In the genomic region with DNA sequence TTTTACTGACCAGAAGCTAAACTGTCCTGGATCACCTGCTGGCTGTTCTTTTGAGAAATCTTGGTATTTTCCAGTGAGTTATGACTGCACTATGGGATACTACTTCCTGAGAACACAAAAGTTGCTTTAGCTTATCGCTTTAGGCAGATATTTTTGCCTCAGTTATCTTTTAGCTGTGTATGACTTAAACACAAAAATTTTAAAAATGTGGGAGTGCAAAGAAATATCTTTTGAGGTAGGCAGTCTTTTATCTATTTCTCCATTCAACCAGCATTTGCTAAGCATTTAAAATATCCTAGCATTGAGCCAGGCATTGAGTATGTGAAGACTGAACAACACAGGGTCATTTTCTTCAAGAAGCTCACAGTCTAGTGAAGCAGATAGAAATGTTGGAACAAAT, we compare ENCODE assay signal across 25 cellular contexts.
DNase-seq lines count a peak whose midpoint lies in the region; ATAC-seq and TF ChIP-seq lines count a peak whose summit lies in the region.
"Had no signal": no experiment of that assay in that cellular context is flagged by ENCODE, and none has a peak within 500 bp of the region (broad histone marks: within the 10 kb centered on the region; RNA-seq: fewer than 3 reads in every experiment).

No MANE protein-coding gene starts in this region.

- no peaks in the 10 kb centered on the region for H3K9me1 ChIP-seq in IMR-90 (ENCODE audit: insufficient read depth, low read length)

- H3K23ac ChIP-seq in IMR-90 (ENCODE audit: low read depth, low read length) = no peak overlapping the region

- CTCF ChIA-PET in IMR-90 (lab: Yijun Ruan, JAX) (interaction anchor here (0.6 kb wide), 2 partner anchors 12 to 121 kb away, joined by 3 read pairs; no protein-coding TSS in a partner anchor), RWPE1 (lab: Yijun Ruan, JAX) (no interaction called here)

- H3K4me3 Mint-ChIP-seq in progenitor cell of endocrine pancreas (ENCODE audit: low read depth) = no peak overlapping the region
- H3K4me3 Mint-ChIP-seq: CD4-positive, alpha-beta T cell; HFFc6; IgD-negative memory B cell had no signal

- peaks cover 5% of the 10 kb centered on the region for H3K9me3 Mint-ChIP-seq in progenitor cell of endocrine pancreas (ENCODE audit: low read depth)
- H3K9me3 Mint-ChIP-seq: IgD-negative memory B cell had no signal

- H3K36me3 ChIP-seq in IMR-90 (ENCODE audit: control insufficient read depth, insufficient read depth, low read length) = no peaks in the 10 kb centered on the region
- H3K36me3 ChIP-seq: BLaER1 treated with 17β-estradiol and CSF1 and Interleukin-3, amounts not matched to agents 10 nM and 100 nM; HAP-1 had no signal

- H3K18ac ChIP-seq in IMR-90 (ENCODE audit: low read depth, low read length) = no peak overlapping the region

- no peaks in the 10 kb centered on the region for H3K36me3 Mint-ChIP-seq in progenitor cell of endocrine pancreas (ENCODE audit: insufficient read depth)

- no peaks in the 10 kb centered on the region for H3K4me1 ChIP-seq in IMR-90 (ENCODE audit: control insufficient read depth, insufficient read depth, low read length)
- H3K4me1 ChIP-seq: BLaER1 treated with 17β-estradiol and CSF1 and Interleukin-3, amounts not matched to agents 10 nM and 100 nM; HAP-1 had no signal

- H3K27me3 ChIP-seq in IMR-90 (ENCODE audit: control insufficient read depth, insufficient read depth, low read length) = no peaks in the 10 kb centered on the region
- H3K27me3 ChIP-seq: BLaER1 treated with 17β-estradiol and CSF1 and Interleukin-3, amounts not matched to agents 10 nM and 100 nM had no signal

- in situ Hi-C loops in IMR-90 (cut with MboI; ENCODE audit: low sequenced_read_pairs) = no loop called here

- TF ChIP-seq CTCF in IMR-90 (conservative IDR thresholded peaks at IDR 0.05; ENCODE audit: low read depth, low read length) (no peak), progenitor cell of endocrine pancreas (IDR thresholded peaks at IDR 0.05; ENCODE audit: unreplicated experiment) (no peak), RWPE1 (conservative IDR thresholded peaks at IDR 0.05; ENCODE audit: low read depth) (no peak)

- no peak for TF ChIP-seq POLR2A in IMR-90 (IDR thresholded peaks at IDR 0.05; ENCODE audit: low read depth, low read length)

- H3K4me3 ChIP-seq in IMR-90 (ENCODE audit: insufficient read depth, low read depth, low read length) = no peak overlapping the region
- H3K4me3 ChIP-seq: BLaER1 treated with 17β-estradiol and CSF1 and Interleukin-3, amounts not matched to agents 10 nM and 100 nM; HAP-1; PC-9 had no signal

- intact Hi-C loops in IMR-90 (cut with micrococcal nuclease) = no loop called here

- no CpG with 5 or more reads among the region's 1 CpG for WGBS in IMR-90 (ENCODE audit: extremely low coverage in 2 of 2, insufficient read length in 1 of 2), 2 experiments

- ATAC-seq in IMR-90 (ENCODE audit: low read depth) (no peak), GM21786 (IDR thresholded peaks at IDR 0.05; ENCODE audit: unreplicated experiment) (no peak)

- no peak for TF ChIP-seq RAD21 in IMR-90 (IDR thresholded peaks at IDR 0.05; ENCODE audit: low read length)

- no peak overlapping the region for H2AFZ ChIP-seq in IMR-90 (replicated peaks; ENCODE audit: low read length, poor library complexity)
- H2AFZ ChIP-seq: PC-9 had no signal

- DNase-seq in IMR-90 (peak; percentile 11), astrocyte of the hippocampus (ENCODE audit: low read depth, low spot score) (peak; percentile 12), iris pigment epithelial cell (ENCODE audit: low read depth) (peak; percentile 10), progenitor cell of endocrine pancreas (ENCODE audit: low spot score, unreplicated experiment) (no peak), AG08396 (ENCODE audit: low spot score) (no peak), RWPE1 (ENCODE audit: low spot score) (no peak)
- DNase-seq: AML-193; CD4-positive, alpha-beta T cell; COR-L47; GOT3; HFFc6; Karpas-422; NCI-H1092 treated with DMSO at 0.1 percent for 48 hours; NCI-H1436; NCI-H187; NCI-H2081 treated with DMSO at 0.1 percent for 48 hours; NCI-H2171 treated with DMSO at 0.1 percent for 48 hours; NCI-H524 treated with DMSO at 0.1 percent for 48 hours; NK-92 treated with Interleukin-12 subunit alpha and Interleukin-12 subunit beta, amount 100 ng/mL, for 24 hours; PC-9; SHP77 had no signal

- H3K9me3 ChIP-seq in IMR-90 (ENCODE audit: control insufficient read depth, insufficient read depth, low read length) = no peaks in the 10 kb centered on the region
- H3K9me3 ChIP-seq: HAP-1 had no signal

- no peak overlapping the region for H2BK15ac ChIP-seq in IMR-90 (ENCODE audit: low read depth, low read length)

- no peak overlapping the region for H4K91ac ChIP-seq in IMR-90 (ENCODE audit: insufficient read depth, low read depth, low read length)

- no peak overlapping the region for H2AK5ac ChIP-seq in IMR-90 (ENCODE audit: low read depth, low read length)

- H2BK120ac ChIP-seq in IMR-90 (ENCODE audit: low read depth, low read length) = no peak overlapping the region

- H4K8ac ChIP-seq in IMR-90 (ENCODE audit: low read depth in 2 of 2, low read length in 2 of 2) = no peak overlapping the region

- no peak overlapping the region for H3K9ac ChIP-seq in IMR-90 (ENCODE audit: low read depth, low read length)
- H3K9ac ChIP-seq: BLaER1 treated with 17β-estradiol and CSF1 and Interleukin-3, amounts not matched to agents 10 nM and 100 nM had no signal

- no peak overlapping the region for H2BK5ac ChIP-seq in IMR-90 (ENCODE audit: low read depth, low read length, poor library complexity, severe bottlenecking)

- no peak overlapping the region for H3K56ac ChIP-seq in IMR-90 (ENCODE audit: extremely low read depth, insufficient read depth, low read length)

- dilution Hi-C loops in IMR-90 (cut with HindIII; ENCODE audit: low sequenced_read_pairs, unreplicated experiment) = no loop called here

- POLR2A ChIA-PET in IMR-90 (lab: Charles Lee; ENCODE audit: unreplicated experiment) = no interaction called here
- POLR2A ChIA-PET in RWPE1 (lab: Yijun Ruan, JAX; ENCODE audit: low non-redundant PET) = no interaction called here

- no peak overlapping the region for H2BK20ac ChIP-seq in IMR-90 (ENCODE audit: low read depth, low read length)

- no peak overlapping the region for H4K5ac ChIP-seq in IMR-90 (ENCODE audit: low read depth, low read length)

- H3K27ac ChIP-seq in IMR-90 (ENCODE audit: insufficient read depth, low read length) (no peak overlapping the region), RWPE1 (no peak overlapping the region)
- H3K27ac ChIP-seq: BLaER1 treated with 17β-estradiol and CSF1 and Interleukin-3, amounts not matched to agents 10 nM and 100 nM; PC-9 had no signal

- no peak overlapping the region for H3K14ac ChIP-seq in IMR-90 (replicated peaks; ENCODE audit: low read depth, low read length)

- no peaks in the 10 kb centered on the region for H3K27me3 Mint-ChIP-seq in progenitor cell of endocrine pancreas
- H3K27me3 Mint-ChIP-seq: CD4-positive, alpha-beta T cell; IgD-negative memory B cell had no signal

- no peaks in the 10 kb centered on the region for H4K20me1 ChIP-seq in IMR-90 (ENCODE audit: insufficient read depth, low read length)
- H4K20me1 ChIP-seq: BLaER1 treated with 17β-estradiol and CSF1 and Interleukin-3, amounts not matched to agents 10 nM and 100 nM had no signal

- no peak overlapping the region for H3K4me2 ChIP-seq in IMR-90 (ENCODE audit: low read depth, low read length)
- H3K4me2 ChIP-seq: BLaER1 treated with 17β-estradiol and CSF1 and Interleukin-3, amounts not matched to agents 10 nM and 100 nM; PC-9 had no signal

- BruUV-seq in IMR-90 (replicated peaks; lab: Mats Ljungman, UMichigan) = no TSS peak

- H3K79me1 ChIP-seq in IMR-90 (ENCODE audit: low read depth in 1 of 2, low read length in 2 of 2) = no peaks in the 10 kb centered on the region

- peaks cover 9% of the 10 kb centered on the region for H3K4me1 Mint-ChIP-seq in progenitor cell of endocrine pancreas (ENCODE audit: low read depth)
- H3K4me1 Mint-ChIP-seq: IgD-negative memory B cell had no signal

- peak overlapping the region; percentile 41 for H3K27ac Mint-ChIP-seq in progenitor cell of endocrine pancreas
- H3K27ac Mint-ChIP-seq: CD4-positive, alpha-beta T cell; HFFc6; IgD-negative memory B cell had no signal

- no peak overlapping the region for H3K4ac ChIP-seq in IMR-90 (ENCODE audit: low read depth, low read length)

- H2AK9ac ChIP-seq in IMR-90 (replicated peaks; ENCODE audit: low read depth, low read length, poor library complexity) = no peak overlapping the region

TF ChIP-seq in IMR-90, 13 proteins besides CTCF, POLR2A, EP300 and RAD21:
- TF ChIP-seq CEBPB (IDR thresholded peaks at IDR 0.05; ENCODE audit: low read depth, low read length) = no peak
- TF ChIP-seq, protein P1, sequence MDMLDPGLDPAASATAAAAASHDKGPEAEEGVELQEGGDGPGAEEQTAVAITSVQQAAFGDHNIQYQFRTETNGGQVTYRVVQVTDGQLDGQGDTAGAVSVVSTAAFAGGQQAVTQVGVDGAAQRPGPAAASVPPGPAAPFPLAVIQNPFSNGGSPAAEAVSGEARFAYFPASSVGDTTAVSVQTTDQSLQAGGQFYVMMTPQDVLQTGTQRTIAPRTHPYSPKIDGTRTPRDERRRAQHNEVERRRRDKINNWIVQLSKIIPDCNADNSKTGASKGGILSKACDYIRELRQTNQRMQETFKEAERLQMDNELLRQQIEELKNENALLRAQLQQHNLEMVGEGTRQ (IDR thresholded peaks at IDR 0.05; ENCODE audit: low read depth, low read length) = no peak
- no peak for TF ChIP-seq MAZ (IDR thresholded peaks at IDR 0.05; ENCODE audit: borderline replicate concordance, low read depth, low read length)
- no peak for TF ChIP-seq BHLHE40 (IDR thresholded peaks at IDR 0.05; ENCODE audit: low read depth, low read length)
- TF ChIP-seq RFX5 (IDR thresholded peaks at IDR 0.05; ENCODE audit: low read depth, low read length) = no peak
- TF ChIP-seq, protein P2, sequence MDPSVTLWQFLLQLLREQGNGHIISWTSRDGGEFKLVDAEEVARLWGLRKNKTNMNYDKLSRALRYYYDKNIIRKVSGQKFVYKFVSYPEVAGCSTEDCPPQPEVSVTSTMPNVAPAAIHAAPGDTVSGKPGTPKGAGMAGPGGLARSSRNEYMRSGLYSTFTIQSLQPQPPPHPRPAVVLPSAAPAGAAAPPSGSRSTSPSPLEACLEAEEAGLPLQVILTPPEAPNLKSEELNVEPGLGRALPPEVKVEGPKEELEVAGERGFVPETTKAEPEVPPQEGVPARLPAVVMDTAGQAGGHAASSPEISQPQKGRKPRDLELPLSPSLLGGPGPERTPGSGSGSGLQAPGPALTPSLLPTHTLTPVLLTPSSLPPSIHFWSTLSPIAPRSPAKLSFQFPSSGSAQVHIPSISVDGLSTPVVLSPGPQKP (IDR thresholded peaks at IDR 0.05; ENCODE audit: borderline replicate concordance, low read depth, low read length) = no peak
- TF ChIP-seq CHD1 (IDR thresholded peaks at IDR 0.05; ENCODE audit: low read depth, low read length) = no peak
- TF ChIP-seq MXI1 (IDR thresholded peaks at IDR 0.05; ENCODE audit: borderline replicate concordance, low read depth, low read length) = no peak
- TF ChIP-seq NFE2L2 (IDR thresholded peaks at IDR 0.05; ENCODE audit: low read depth, low read length) = no peak
- no peak for TF ChIP-seq RCOR1 (IDR thresholded peaks at IDR 0.05; ENCODE audit: insufficient replicate concordance, low read length)
- no peak for TF ChIP-seq MAFK (IDR thresholded peaks at IDR 0.05; ENCODE audit: low read depth, low read length)

Comparison
In these comparisons a context has a peak if more than half of its experiments do, and no peak if none do; other contexts are left out.
1. DNase-seq: peak in IMR-90 (single experiment), astrocyte of the hippocampus (single experiment) and iris pigment epithelial cell (single experiment); none in progenitor cell of endocrine pancreas (single experiment), AG08396 (single experiment) and RWPE1 (single experiment).